ENCODE assay signal across 9 cellular contexts in the genomic region with DNA sequence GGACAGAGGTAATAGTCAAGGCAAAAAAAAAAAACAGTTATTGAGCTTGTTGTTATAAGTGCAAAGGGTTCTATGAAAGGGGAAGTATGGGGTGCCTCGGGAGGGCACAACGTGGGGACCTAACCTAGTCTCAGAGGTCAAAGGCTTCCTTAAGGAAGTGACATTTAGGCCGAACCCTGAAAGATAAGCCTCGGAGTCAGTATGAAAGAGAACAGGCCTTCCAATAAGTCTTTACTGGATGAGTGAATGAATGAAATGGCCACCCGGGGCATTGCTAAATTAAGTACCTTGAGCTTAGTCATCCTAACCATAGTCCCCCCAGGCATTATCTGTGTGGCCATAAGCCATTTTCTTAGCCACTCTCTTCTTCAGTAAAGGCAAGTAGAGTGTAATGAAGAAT. TPM values are rescaled to one million over a fixed set of nuclear protein-coding genes. Genes with fewer than 3 reads are reported as not detected.
A peak's percentile ranks its signal among the peaks of the same experiment; 100 is the strongest.
DNase-seq lines count a peak whose midpoint lies in the region; ATAC-seq and TF ChIP-seq lines count a peak whose summit lies in the region.
"Had no signal": no experiment of that assay in that cellular context is flagged by ENCODE, and none has a peak within 500 bp of the region (broad histone marks: within the 10 kb centered on the region; RNA-seq: fewer than 3 reads in every experiment).

No MANE protein-coding gene starts in this region.

- H3K27ac ChIP-seq in CD8-positive, alpha-beta memory T cell (ENCODE audit: low read depth, low read length): no peak overlapping the region
- H3K27ac ChIP-seq in PC-3 (ENCODE audit: low read length) (no peak overlapping the region), esophagus squamous epithelium (peak overlapping the region in 3 of 4 donors; percentile 38 to 83 (median 59))

- H4K20me1 ChIP-seq in PC-3 (ENCODE audit: low read length): no peaks in the 10 kb centered on the region

- no peak overlapping the region for H3K9ac ChIP-seq in PC-3 (ENCODE audit: low read length)

- peak overlapping the region; percentile 54 to 100 (median 96) for H3K27ac Mint-ChIP-seq in CD8-positive, alpha-beta memory T cell

- H3K9me2 ChIP-seq in PC-3 (replicated peaks; ENCODE audit: low read length): no peaks in the 10 kb centered on the region

- peaks cover 6 to 18% (median 11%) of the 10 kb centered on the region in 3 donors for H3K36me3 Mint-ChIP-seq in CD8-positive, alpha-beta memory T cell

- no peak for TF ChIP-seq CTCF in PC-3 (conservative IDR thresholded peaks at IDR 0.05; ENCODE audit: low read depth, low read length)
- no peak for TF ChIP-seq CTCF in esophagus squamous epithelium (IDR thresholded peaks at IDR 0.05)

- no peak overlapping the region for H2AFZ ChIP-seq in PC-3 (ENCODE audit: low read length)

- ATAC-seq in GM21619 (IDR thresholded peaks at IDR 0.05; ENCODE audit: unreplicated experiment): peak; percentile 29
- no peak for ATAC-seq in PC-3
- no peak for ATAC-seq in HG03520 (IDR thresholded peaks at IDR 0.05; ENCODE audit: unreplicated experiment)
- ATAC-seq: left ventricle myocardium superior had no signal

- no peaks in the 10 kb centered on the region for H3K27me3 ChIP-seq in CD8-positive, alpha-beta memory T cell (ENCODE audit: insufficient read depth, low read length, poor library complexity, severe bottlenecking)
- no peaks in the 10 kb centered on the region for H3K27me3 ChIP-seq in PC-3 (ENCODE audit: low read length)
- H3K27me3 ChIP-seq in esophagus squamous epithelium: no peaks in the 10 kb centered on the region

- H3K4me1 Mint-ChIP-seq in CD8-positive, alpha-beta memory T cell: peaks cover 96 to 100% (median 100%) of the 10 kb centered on the region in 3 donors

- H3F3A ChIP-seq in PC-3 (ENCODE audit: low read length, unreplicated experiment): no peaks in the 10 kb centered on the region

- POLR2A ChIA-PET in CD8-positive, alpha-beta memory T cell (lab: Charles Lee): interaction anchor here (0.7 to 0.8 kb wide), 2 partner anchors 9 to 23 kb away, joined by 3 to 5 read pairs; no protein-coding TSS in a partner anchor
- POLR2A ChIA-PET in PC-3 (lab: Charles Lee; ENCODE audit: unreplicated experiment): no interaction called here

- BruUV-seq in PC-3 (replicated peaks; lab: Mats Ljungman, UMichigan): no TSS peak

- H3K4me2 ChIP-seq in PC-3 (ENCODE audit: low read length): no peak overlapping the region

- no peaks in the 10 kb centered on the region for H3K36me3 ChIP-seq in CD8-positive, alpha-beta memory T cell (ENCODE audit: insufficient read depth, low read length)
- H3K36me3 ChIP-seq in PC-3 (ENCODE audit: low read depth, low read length): no peaks in the 10 kb centered on the region
- H3K36me3 ChIP-seq in esophagus squamous epithelium: no peaks in the 10 kb centered on the region

- no peak overlapping the region for H3K4me3 ChIP-seq in CD8-positive, alpha-beta memory T cell (ENCODE audit: low read length)
- H3K4me3 ChIP-seq in PC-3 (ENCODE audit: low read length) (no peak overlapping the region), esophagus squamous epithelium (no peak overlapping the region)

- WGBS in esophagus squamous epithelium, 2 donors: 26 to 32% methylated on average over 5 of the region's 5 CpGs

- intact Hi-C loops in PC-3 (cut with micrococcal nuclease): no loop called here
- intact Hi-C loops in esophagus squamous epithelium (cut with DNase I): no loop called here

- TF ChIP-seq POLR2A in esophagus squamous epithelium (IDR thresholded peaks at IDR 0.05): no peak

- CTCF ChIA-PET in CD8-positive, alpha-beta memory T cell (lab: Charles Lee): interaction anchor here (0.9 to 1.6 kb wide), 3 partner anchors 18 to 29 kb away, joined by 3 read pairs; no protein-coding TSS in a partner anchor
- CTCF ChIA-PET in PC-3 (lab: Charles Lee): no interaction called here

- H3K9me3 Mint-ChIP-seq in CD8-positive, alpha-beta memory T cell: no peaks in the 10 kb centered on the region

- H3K4me3 Mint-ChIP-seq in CD8-positive, alpha-beta memory T cell: peak overlapping the region; percentile 1 to 64 (median 36)

- no peaks in the 10 kb centered on the region for H3K27me3 Mint-ChIP-seq in CD8-positive, alpha-beta memory T cell

- H3K79me2 ChIP-seq in PC-3 (ENCODE audit: low read length): no peaks in the 10 kb centered on the region

- no peaks in the 10 kb centered on the region for H3K9me3 ChIP-seq in CD8-positive, alpha-beta memory T cell (ENCODE audit: low read length)
- H3K9me3 ChIP-seq in PC-3 (ENCODE audit: low read length): no peaks in the 10 kb centered on the region
- no peaks in the 10 kb centered on the region for H3K9me3 ChIP-seq in esophagus squamous epithelium

- H3K4me1 ChIP-seq in CD8-positive, alpha-beta memory T cell (ENCODE audit: insufficient read depth, low read length): peaks cover 92% of the 10 kb centered on the region
- peaks cover 37% of the 10 kb centered on the region for H3K4me1 ChIP-seq in PC-3 (ENCODE audit: insufficient read depth, low read length)
- H3K4me1 ChIP-seq in esophagus squamous epithelium: peaks cover 17 to 55% (median 17%) of the 10 kb centered on the region in 3 donors

- DNase-seq in CD8-positive, alpha-beta memory T cell: no peak
- DNase-seq in PC-3 (peak; percentile 67), esophagus squamous epithelium (lab: John Stamatoyannopoulos, UW) (no peak), NCI-H526 treated with DMSO at 0.1 percent for 48 hours (lab: John Stamatoyannopoulos, UW) (no peak), cerebellar nuclear complex (lab: John Stamatoyannopoulos, UW) (no peak), cerebellum (ENCODE audit: low spot score) (no peak)
- DNase-seq: left ventricle myocardium superior had no signal

RNA-seq across cellular contexts. Expression of gene FLI1, which starts 19.7 kb away (rescaled TPM):
- total RNA-seq in CD8-positive, alpha-beta memory T cell: 10 to 100 TPM; 41.7 to 45.2 TPM
- 89.2 TPM for polyA plus RNA-seq in CD8-positive, alpha-beta memory T cell
- total RNA-seq in PC-3 (2014; rRNA removed) (1.2 and 1.6 TPM in 2 replicates), esophagus squamous epithelium (10 to 100 TPM in 2 of 4 donors, 1 to 10 TPM in 2; 1.5 to 24.6 (median 7.4) TPM), cerebellum (7.3 TPM)

Comparison
In these comparisons a context has a peak if more than half of its experiments do, and no peak if none do; other contexts are left out.
1. H3K27ac ChIP-seq: peak in esophagus squamous epithelium (3 of 4); none in CD8-positive, alpha-beta memory T cell (single experiment) and PC-3 (single experiment).